Comparison of ENCODE assay signal across 1 cellular context in genomic region chr12:108563804-108564151, GRCh38.
TF ChIP-seq lines count a peak whose summit lies in the region.

No MANE protein-coding gene starts in this region.

TF ChIP-seq in A549, 52 proteins besides CTCF, POLR2A, EP300 and RAD21 (continued from another document):
- TF ChIP-seq POLR2AphosphoS2 (conservative IDR thresholded peaks at IDR 0.05; ENCODE audit: low read length) (no peak), CBX8 (IDR thresholded peaks at IDR 0.05) (no peak), FOSL2 (IDR thresholded peaks at IDR 0.05) (no peak), FOSL2 (CRISPR knock-in tag; IDR thresholded peaks at IDR 0.05) (no peak)
TF ChIP-seq in A549: peak in this region for 0.
